ENCODE assay signal across 23 cellular contexts in genomic region chr19:7962644-7963268, GRCh38. TPM values are rescaled to one million over a fixed set of nuclear protein-coding genes. Genes with fewer than 3 reads are reported as not detected.
DNase-seq lines count a peak whose midpoint lies in the region; ATAC-seq and TF ChIP-seq lines count a peak whose summit lies in the region.
"Had no signal": no experiment of that assay in that cellular context is flagged by ENCODE, and none has a peak within 500 bp of the region (broad histone marks: within the 10 kb centered on the region; RNA-seq: fewer than 3 reads in every experiment).

No MANE protein-coding gene starts in this region.

- TF ChIP-seq POLR2A in breast epithelium (IDR thresholded peaks at IDR 0.05), result no peak

- H3K36me3 Mint-ChIP-seq in MCF 10A (ENCODE audit: insufficient read depth, unreplicated experiment), result peaks cover 71% of the 10 kb centered on the region
- peaks cover 24% of the 10 kb centered on the region for H3K36me3 Mint-ChIP-seq in T-helper 2 cell treated with Interferon-gamma antibody and Interleukin-4, amounts not matched to agents 5 μg/mL and 100 μg/mL, for 36 hours (ENCODE audit: low read depth)
- H3K36me3 Mint-ChIP-seq: activated naive CD8-positive, alpha-beta T cell had no signal

- CTCF ChIA-PET in MCF 10A (lab: Yijun Ruan, JAX), result no interaction called here

- peak; percentile 82 for ATAC-seq in left lobe of liver
- ATAC-seq: activated CD4-positive, alpha-beta T cell treated with anti-CD3 and anti-CD28 coated beads for 36 hours; heart left ventricle; SK-N-SH treated with all-trans-retinoic acid at 6 μM for 48 hours; T-helper 17 cell had no signal

- no peaks in the 10 kb centered on the region for H3K4me1 Mint-ChIP-seq in MCF 10A (ENCODE audit: insufficient read depth, unreplicated experiment)
- H3K4me1 Mint-ChIP-seq in T-helper 2 cell treated with Interferon-gamma antibody and Interleukin-4, amounts not matched to agents 5 μg/mL and 100 μg/mL, for 36 hours (ENCODE audit: low read depth), result no peaks in the 10 kb centered on the region
- H3K4me1 Mint-ChIP-seq: activated CD4-positive, alpha-beta T cell treated with anti-CD3 and anti-CD28 coated beads for 36 hours; memory B cell; T-helper 17 cell had no signal

- no peak for DNase-seq in MCF 10A (ENCODE audit: unreplicated experiment)
- no peak for DNase-seq in breast epithelium (ENCODE audit: low spot score in 2 of 2)
- DNase-seq in left lobe of liver (ENCODE audit: low spot score), result no peak
- no peak for DNase-seq in OCI-M1 (lab: John Stamatoyannopoulos, UW)
- DNase-seq in T-helper 2 cell treated with Interferon-gamma antibody and Interleukin-4, amounts not matched to agents 5 μg/mL and 100 μg/mL, for 36 hours (ENCODE audit: low spot score), result no peak
- DNase-seq in AG20443 (ENCODE audit: low spot score), result no peak
- DNase-seq: activated CD4-positive, alpha-beta T cell treated with anti-CD3 and anti-CD28 coated beads for 36 hours; activated T-cell treated with anti-CD3 and anti-CD28 coated beads for 4 hours; anterior cingulate cortex; CD4-positive, alpha-beta T cell; colonic mucosa; effector CD8-positive, alpha-beta T cell; erythroblast; GM23248; NCI-H1436; nucleus accumbens; stimulated activated naive CD4-positive, alpha-beta T cell treated with Interleukin-2 at 50 U/mL for 16 hours; T-helper 17 cell had no signal

- H3K4me3 Mint-ChIP-seq in MCF 10A (ENCODE audit: unreplicated experiment), result no peak overlapping the region
- H3K4me3 Mint-ChIP-seq in T-helper 2 cell treated with Interferon-gamma antibody and Interleukin-4, amounts not matched to agents 5 μg/mL and 100 μg/mL, for 36 hours, result no peak overlapping the region
- H3K4me3 Mint-ChIP-seq: activated CD4-positive, alpha-beta T cell treated with anti-CD3 and anti-CD28 coated beads for 36 hours; activated naive CD8-positive, alpha-beta T cell; CD4-positive, alpha-beta T cell; memory B cell; T-helper 17 cell had no signal

- no peak for TF ChIP-seq CTCF in MCF 10A (IDR thresholded peaks at IDR 0.05; ENCODE audit: unreplicated experiment)
- no peak for TF ChIP-seq CTCF in breast epithelium (IDR thresholded peaks at IDR 0.05)

- no peaks in the 10 kb centered on the region for H3K9me3 Mint-ChIP-seq in MCF 10A (ENCODE audit: unreplicated experiment)
- no peaks in the 10 kb centered on the region for H3K9me3 Mint-ChIP-seq in T-helper 2 cell treated with Interferon-gamma antibody and Interleukin-4, amounts not matched to agents 5 μg/mL and 100 μg/mL, for 36 hours
- H3K9me3 Mint-ChIP-seq: CD4-positive, alpha-beta T cell; memory B cell had no signal

- intact Hi-C loops in MCF 10A (cut with micrococcal nuclease) (no loop called here), breast epithelium (cut with DNase I; ENCODE audit: low total_unique reads) (no loop called here)

- H3K4me1 ChIP-seq in breast epithelium, result no peaks in the 10 kb centered on the region
- H3K4me1 ChIP-seq: colonic mucosa, heart left ventricle had no signal

- no peaks in the 10 kb centered on the region for H3K27me3 Mint-ChIP-seq in MCF 10A (ENCODE audit: insufficient read depth, unreplicated experiment)
- no peaks in the 10 kb centered on the region for H3K27me3 Mint-ChIP-seq in T-helper 2 cell treated with Interferon-gamma antibody and Interleukin-4, amounts not matched to agents 5 μg/mL and 100 μg/mL, for 36 hours (ENCODE audit: low read depth)
- H3K27me3 Mint-ChIP-seq: activated CD4-positive, alpha-beta T cell treated with anti-CD3 and anti-CD28 coated beads for 36 hours; activated naive CD8-positive, alpha-beta T cell; CD4-positive, alpha-beta T cell; memory B cell; T-helper 17 cell had no signal

- no peaks in the 10 kb centered on the region for H3K36me3 ChIP-seq in breast epithelium

- no peak overlapping the region for H3K27ac Mint-ChIP-seq in MCF 10A (ENCODE audit: low read depth, unreplicated experiment)
- H3K27ac Mint-ChIP-seq in T-helper 2 cell treated with Interferon-gamma antibody and Interleukin-4, amounts not matched to agents 5 μg/mL and 100 μg/mL, for 36 hours, result no peak overlapping the region
- H3K27ac Mint-ChIP-seq: activated CD4-positive, alpha-beta T cell treated with anti-CD3 and anti-CD28 coated beads for 36 hours; CD4-positive, alpha-beta T cell; memory B cell; T-helper 17 cell had no signal

- BruUV-seq in MCF 10A (replicated peaks; lab: Mats Ljungman, UMichigan), result TSS peak; percentile 41

- H3K27me3 ChIP-seq in breast epithelium, result no peaks in the 10 kb centered on the region
- H3K27me3 ChIP-seq: colonic mucosa, heart left ventricle had no signal

- H3K27ac ChIP-seq in breast epithelium, result no peak overlapping the region
- H3K27ac ChIP-seq: 22Rv1, colonic mucosa, GM23248, heart left ventricle had no signal

- POLR2A ChIA-PET in MCF 10A (lab: Yijun Ruan, JAX), result interaction anchor here (0.6 kb wide), 1 partner anchor 482 kb away, joined by 3 read pairs; no protein-coding TSS in a partner anchor

- no peaks in the 10 kb centered on the region for H3K9me3 ChIP-seq in breast epithelium
- H3K9me3 ChIP-seq: colonic mucosa, heart left ventricle had no signal

- no peak overlapping the region for H3K4me3 ChIP-seq in breast epithelium
- H3K4me3 ChIP-seq: colonic mucosa, GM23248, heart left ventricle had no signal

RNA-seq across cellular contexts. Expression of gene TIMM44, which starts 19.3 kb away (rescaled TPM):
- total RNA-seq in MCF 10A (2022) (91.3 and 142 TPM in 2 replicates), breast epithelium (10 to 100 TPM; 29.3 to 59.6 (median 57.8) TPM), left lobe of liver (33.5 TPM)

RNA-seq across cellular contexts. Expression of gene CTXN1, which starts 36.8 kb away (rescaled TPM):
- total RNA-seq in MCF 10A (2022) (4.0 and 5.2 TPM in 2 replicates), breast epithelium (1 to 10 TPM in 2 of 3 donors, under 1 TPM in 1; 0.32 to 9.5 (median 5.6) TPM), left lobe of liver (not detected)
- total RNA-seq: CD4-positive, alpha-beta T cell; T-helper 17 cell had no signal

RNA-seq across cellular contexts. Expression of gene SNAPC2, which starts 42.6 kb away (rescaled TPM):
- total RNA-seq in MCF 10A (2022) (24.1 and 27.1 TPM in 2 replicates), breast epithelium (10 to 100 TPM; 13.8 to 14.8 (median 13.8) TPM), left lobe of liver (4.1 TPM)

RNA-seq across cellular contexts. Expression of gene ELAVL1, which starts 42.7 kb away (rescaled TPM):
- total RNA-seq in MCF 10A (2022) (53.7 and 58.1 TPM in 2 replicates), breast epithelium (10 to 100 TPM; 28.6 to 30.8 (median 29.7) TPM), left lobe of liver (28.6 TPM)

RNA-seq across cellular contexts. Expression of gene TGFBR3L, which starts 48.1 kb away (rescaled TPM):
- 3.3 and 4.5 TPM in 2 replicates for total RNA-seq in MCF 10A (2022)
- 1 to 10 TPM in 1 of 3 donors, not detected in 2; 2.3 TPM for total RNA-seq in breast epithelium
- 3.4 TPM for total RNA-seq in left lobe of liver
- total RNA-seq: colonic mucosa had no signal
